In the genomic region with DNA sequence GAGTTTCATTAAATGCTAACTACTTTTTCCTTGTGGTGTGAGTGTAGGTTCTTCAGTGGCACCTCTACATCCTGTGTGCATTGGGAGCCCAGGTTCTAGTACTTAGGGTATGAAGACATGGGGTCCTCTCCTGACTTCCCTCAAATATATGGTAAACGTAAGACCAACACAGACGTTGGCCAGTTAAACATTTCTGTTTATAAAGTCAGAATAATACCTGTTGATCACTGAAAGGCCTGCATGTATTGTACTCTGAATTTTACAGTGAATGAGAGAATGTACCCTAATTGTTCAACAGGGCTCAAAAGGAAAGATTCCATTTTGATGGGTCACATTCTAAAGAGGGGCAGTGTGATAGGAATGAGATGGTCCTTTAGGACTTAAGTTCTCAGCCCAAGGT, we compare ENCODE assay signal across 12 cellular contexts. TPM values are rescaled to one million over a fixed set of nuclear protein-coding genes. Genes with fewer than 3 reads are reported as not detected.
A peak's percentile ranks its signal among the peaks of the same experiment; 100 is the strongest.
DNase-seq lines count a peak whose midpoint lies in the region; ATAC-seq, FAIRE-seq and TF ChIP-seq lines count a peak whose summit lies in the region.
"Had no signal": no experiment of that assay in that cellular context is flagged by ENCODE, and none has a peak within 500 bp of the region (broad histone marks: within the 10 kb centered on the region; RNA-seq: fewer than 3 reads in every experiment).

No MANE protein-coding gene starts in this region.

- H3K27ac ChIP-seq in A549 (peak overlapping the region in 1 of 2 experiments; percentile 98; a peak in 2 of 6 replicates), PC-9 (peak overlapping the region; percentile 89; the same call in 1 of the 2 replicates), endodermal cell (ENCODE audit: low read depth, low read length) (no peak overlapping the region)

- peaks cover 50% of the 10 kb centered on the region for H3F3A ChIP-seq in PC-9 (ENCODE audit: insufficient read depth, low read depth)

- H3K27me3 ChIP-seq in Caco-2 (replicated peaks; ENCODE audit: control insufficient read depth, insufficient read depth, low read length) (no peaks in the 10 kb centered on the region), PC-9 (ENCODE audit: insufficient read depth, low read depth) (no peaks in the 10 kb centered on the region), endodermal cell (ENCODE audit: control insufficient read depth, insufficient read depth, low read length, poor library complexity, severe bottlenecking) (no peaks in the 10 kb centered on the region)

- peaks cover 90% of the 10 kb centered on the region for H3K36me3 Mint-ChIP-seq in Caco-2 (ENCODE audit: insufficient read depth, unreplicated experiment)
- H3K36me3 Mint-ChIP-seq in endodermal cell (ENCODE audit: low read depth), result peaks cover 62% of the 10 kb centered on the region

- no peak overlapping the region for H2AFZ ChIP-seq in PC-9

- H3K36me3 ChIP-seq in Caco-2 (ENCODE audit: control insufficient read depth, insufficient read depth, low read length) (peaks cover 7% of the 10 kb centered on the region), PC-9 (ENCODE audit: low read depth) (peaks cover 41% of the 10 kb centered on the region), endodermal cell (ENCODE audit: control insufficient read depth, insufficient read depth, low read length) (peaks cover 61% of the 10 kb centered on the region)

- H3K9me2 ChIP-seq in PC-9 (ENCODE audit: insufficient read depth), result no peaks in the 10 kb centered on the region

- BruUV-seq in Caco-2 (replicated peaks; lab: Mats Ljungman, UMichigan) (no TSS peak), PC-9 (replicated peaks; lab: Mats Ljungman, UMichigan) (no TSS peak)

- H3K9me3 Mint-ChIP-seq in Caco-2 (ENCODE audit: unreplicated experiment) (peaks cover 3% of the 10 kb centered on the region), endodermal cell (no peaks in the 10 kb centered on the region)

- no peak for FAIRE-seq in A549 (lab: Jason Lieb, UNC)

- CTCF ChIA-PET in A549 (lab: Yijun Ruan, JAX) (no interaction called here), Caco-2 (lab: Charles Lee) (no interaction called here), PC-9 (lab: Charles Lee) (no interaction called here)

- ATAC-seq in A549 (no peak), GM21526 (IDR thresholded peaks at IDR 0.05; ENCODE audit: low FRiP score, unreplicated experiment) (no peak)
- no peak for ATAC-seq in activated CD4-positive, CD25-positive, alpha-beta regulatory T cell treated with anti-CD3 and anti-CD28 coated beads, Interleukin-2, amount 50 U/mL, for 24 hours
- ATAC-seq: naive thymus-derived CD4-positive, alpha-beta T cell had no signal

- peaks cover 15% of the 10 kb centered on the region for H4K20me1 ChIP-seq in PC-9 (ENCODE audit: insufficient read depth)

- peaks cover 49% of the 10 kb centered on the region for H3K4me1 ChIP-seq in A549
- peaks cover 39% of the 10 kb centered on the region for H3K4me1 ChIP-seq in Caco-2
- peaks cover 45% of the 10 kb centered on the region for H3K4me1 ChIP-seq in PC-9 (replicated peaks; ENCODE audit: insufficient read depth)
- peaks cover 28% of the 10 kb centered on the region for H3K4me1 ChIP-seq in endodermal cell (ENCODE audit: control insufficient read depth, insufficient read depth, low read length)

- H3K9ac ChIP-seq in endodermal cell (ENCODE audit: extremely low read depth, low read length, poor library complexity, severe bottlenecking), result no peak overlapping the region

- H3K27ac Mint-ChIP-seq in Caco-2 (ENCODE audit: unreplicated experiment) (peak overlapping the region; percentile 18), endodermal cell (peak overlapping the region; percentile 71)

- H3K4me1 Mint-ChIP-seq in Caco-2 (ENCODE audit: low read depth, unreplicated experiment) (peaks cover 36% of the 10 kb centered on the region), endodermal cell (peaks cover 42% of the 10 kb centered on the region)

- H3K4me2 ChIP-seq in A549, result peak overlapping the region; percentile 98
- H3K4me2 ChIP-seq in PC-9, result peak overlapping the region; percentile 98

- H3K9me3 ChIP-seq in A549 (no peaks in the 10 kb centered on the region), Caco-2 (no peaks in the 10 kb centered on the region), PC-9 (ENCODE audit: insufficient read depth, low read depth) (no peaks in the 10 kb centered on the region), endodermal cell (ENCODE audit: control insufficient read depth, low read length) (no peaks in the 10 kb centered on the region)

- no peak for TF ChIP-seq POLR2A in A549 (IDR thresholded peaks at IDR 0.05; ENCODE audit: low read length)

- H3K4me3 ChIP-seq in A549, result no peak overlapping the region
- H3K4me3 ChIP-seq in Caco-2 (ENCODE audit: low read depth, low read length), result no peak overlapping the region
- H3K4me3 ChIP-seq in PC-9, result no peak overlapping the region
- peak overlapping the region; percentile 100 for H3K4me3 ChIP-seq in endodermal cell (ENCODE audit: low read length)

- peaks cover 60% of the 10 kb centered on the region for H3K79me2 ChIP-seq in PC-9 (ENCODE audit: low read depth)

- POLR2A ChIA-PET in A549 (lab: Yijun Ruan, JAX), result no interaction called here
- POLR2A ChIA-PET in Caco-2 (lab: Charles Lee), result no interaction called here
- POLR2A ChIA-PET in PC-9 (lab: Charles Lee; ENCODE audit: unreplicated experiment), result no interaction called here

- WGBS in A549 (ENCODE audit: missing lambda C conversion rate), result 67% methylated on average over 2 of the region's 2 CpGs
- 87 to 92% methylated on average over 2 of the region's 2 CpGs for WGBS in endodermal cell (ENCODE audit: insufficient coverage in 1 of 2, insufficient read length in 1 of 2), 2 experiments

- no peaks in the 10 kb centered on the region for H3K27me3 Mint-ChIP-seq in Caco-2 (ENCODE audit: insufficient read depth, unreplicated experiment)
- no peaks in the 10 kb centered on the region for H3K27me3 Mint-ChIP-seq in endodermal cell (ENCODE audit: insufficient read depth)
- H3K27me3 Mint-ChIP-seq: naive thymus-derived CD4-positive, alpha-beta T cell had no signal

- TF ChIP-seq RAD21 in A549 (conservative IDR thresholded peaks at IDR 0.05 in 1 of 2, IDR thresholded peaks at IDR 0.05 in 1 of 2), result no peak

- DNase-seq in A549 (ENCODE audit: low read depth in 1 of 2, low spot score in 1 of 2), result no peak
- DNase-seq in Caco-2, result no peak
- DNase-seq in PC-9, result no peak
- DNase-seq in endodermal cell, result no peak
- no peak for DNase-seq in DMS153 treated with DMSO at 0.1 percent for 48 hours (lab: John Stamatoyannopoulos, UW; ENCODE audit: unreplicated experiment)
- DNase-seq in NCI-H2227 treated with DMSO at 0.1 percent for 48 hours (lab: John Stamatoyannopoulos, UW), result no peak
- DNase-seq: GOT3; naive thymus-derived CD4-positive, alpha-beta T cell; NCI-H187; NK-92 treated with Interleukin-12 subunit alpha and Interleukin-12 subunit beta, amount 100 ng/mL, for 24 hours had no signal

- no peak for TF ChIP-seq CTCF in A549 (IDR thresholded peaks at IDR 0.05)
- no peak for TF ChIP-seq CTCF in Caco-2 (IDR thresholded peaks at IDR 0.05; ENCODE audit: insufficient read depth in 1 of 2, low read depth in 1 of 2, low read length in 1 of 2, severe bottlenecking in 1 of 2, unreplicated experiment in 1 of 2)
- TF ChIP-seq CTCF in PC-9 (conservative IDR thresholded peaks at IDR 0.05), result no peak
- TF ChIP-seq CTCF in endodermal cell (conservative IDR thresholded peaks at IDR 0.05), result no peak

- TF ChIP-seq EP300 in A549 (IDR thresholded peaks at IDR 0.05), result no peak

- intact Hi-C loops in Caco-2 (cut with micrococcal nuclease; ENCODE audit: unreplicated experiment) (loop anchor here (5.0 kb wide), 1 partner anchor 226 kb away; the partner anchor contains the start of gene AKIP1), PC-9 (cut with micrococcal nuclease; ENCODE audit: unreplicated experiment) (no loop called here)

- H3K4me3 Mint-ChIP-seq in Caco-2 (ENCODE audit: unreplicated experiment), result peak overlapping the region; percentile 92
- H3K4me3 Mint-ChIP-seq in endodermal cell, result no peak overlapping the region

TF ChIP-seq in A549, 52 proteins besides CTCF, POLR2A, EP300 and RAD21 (continues in another document):
- no peak for TF ChIP-seq GATA3 (IDR thresholded peaks at IDR 0.05; ENCODE audit: borderline replicate concordance)
- no peak for TF ChIP-seq HMGXB4 (CRISPR knock-in tag; IDR thresholded peaks at IDR 0.05; ENCODE audit: borderline replicate concordance)
- TF ChIP-seq MYC (IDR thresholded peaks at IDR 0.05; ENCODE audit: borderline replicate concordance, low read length), result no peak
- TF ChIP-seq SREBF2 (IDR thresholded peaks at IDR 0.05), result no peak
- TF ChIP-seq JUN (IDR thresholded peaks at IDR 0.05), result no peak
- TF ChIP-seq MAFK (IDR thresholded peaks at IDR 0.05; ENCODE audit: partially characterized antibody), result no peak

RNA-seq across cellular contexts. Expression of gene RPL27A, which starts 3.2 kb away (rescaled TPM):
- 798 and 804 TPM in 2 replicates for polyA plus RNA-seq in A549 (2011; rRNA removed)
- polyA plus RNA-seq in A549 (2012; cell fraction: cytosol; rRNA removed), result 609 and 694 TPM in 2 replicates
- polyA plus RNA-seq in A549 (2012; cell fraction: nucleus; rRNA removed), result 195 and 210 TPM in 2 replicates
- polyA plus RNA-seq in A549 (2017; fragmentation: RNase III; extraction: RNeasy Plus Mini Kit Qiagen cat#74134 plus additional on column Dnase treatment), result 3,543 to 3,937 TPM (median 3,631 TPM) in 3 replicates
- polyA minus RNA-seq in A549 (2011; rRNA and poly(A)+ RNA removed), result 298 and 338 TPM in 2 replicates
- total RNA-seq in Caco-2 (2022), result 1,008 and 1,047 TPM in 2 replicates
- 548 and 560 TPM in 2 replicates for total RNA-seq in PC-9 (2021)
- total RNA-seq in endodermal cell, result 1,000 to 10,000 TPM; 1,114 to 1,791 TPM
- 2,532 TPM for polyA plus RNA-seq in endodermal cell (2013, experiment 1 of 2)
- 2,350 TPM for polyA plus RNA-seq in endodermal cell (2013, experiment 2 of 2)

RNA-seq across cellular contexts. Expression of gene TRIM66, which starts 3.4 kb away (rescaled TPM):
- 7.7 and 9.8 TPM in 2 replicates for polyA plus RNA-seq in A549 (2011; rRNA removed)
- 2.9 and 3.5 TPM in 2 replicates for polyA plus RNA-seq in A549 (2012; cell fraction: cytosol; rRNA removed)
- polyA plus RNA-seq in A549 (2012; cell fraction: nucleus; rRNA removed), result 16.9 and 21.1 TPM in 2 replicates
- polyA plus RNA-seq in A549 (2017; fragmentation: RNase III; extraction: RNeasy Plus Mini Kit Qiagen cat#74134 plus additional on column Dnase treatment), result 2.5 to 3.3 TPM (median 3.0 TPM) in 3 replicates
- 8.3 and 13.6 TPM in 2 replicates for polyA minus RNA-seq in A549 (2011; rRNA and poly(A)+ RNA removed)
- total RNA-seq in Caco-2 (2022), result 18.4 and 21.1 TPM in 2 replicates
- 16.1 and 17.0 TPM in 2 replicates for total RNA-seq in PC-9 (2021)
- total RNA-seq in endodermal cell, result 1 to 10 TPM; 4.3 to 4.6 TPM
- 7.1 TPM for polyA plus RNA-seq in endodermal cell (2013, experiment 1 of 2)
- 3.7 TPM for polyA plus RNA-seq in endodermal cell (2013, experiment 2 of 2)
